ENCODE assay signal across 21 cellular contexts in the genomic region with DNA sequence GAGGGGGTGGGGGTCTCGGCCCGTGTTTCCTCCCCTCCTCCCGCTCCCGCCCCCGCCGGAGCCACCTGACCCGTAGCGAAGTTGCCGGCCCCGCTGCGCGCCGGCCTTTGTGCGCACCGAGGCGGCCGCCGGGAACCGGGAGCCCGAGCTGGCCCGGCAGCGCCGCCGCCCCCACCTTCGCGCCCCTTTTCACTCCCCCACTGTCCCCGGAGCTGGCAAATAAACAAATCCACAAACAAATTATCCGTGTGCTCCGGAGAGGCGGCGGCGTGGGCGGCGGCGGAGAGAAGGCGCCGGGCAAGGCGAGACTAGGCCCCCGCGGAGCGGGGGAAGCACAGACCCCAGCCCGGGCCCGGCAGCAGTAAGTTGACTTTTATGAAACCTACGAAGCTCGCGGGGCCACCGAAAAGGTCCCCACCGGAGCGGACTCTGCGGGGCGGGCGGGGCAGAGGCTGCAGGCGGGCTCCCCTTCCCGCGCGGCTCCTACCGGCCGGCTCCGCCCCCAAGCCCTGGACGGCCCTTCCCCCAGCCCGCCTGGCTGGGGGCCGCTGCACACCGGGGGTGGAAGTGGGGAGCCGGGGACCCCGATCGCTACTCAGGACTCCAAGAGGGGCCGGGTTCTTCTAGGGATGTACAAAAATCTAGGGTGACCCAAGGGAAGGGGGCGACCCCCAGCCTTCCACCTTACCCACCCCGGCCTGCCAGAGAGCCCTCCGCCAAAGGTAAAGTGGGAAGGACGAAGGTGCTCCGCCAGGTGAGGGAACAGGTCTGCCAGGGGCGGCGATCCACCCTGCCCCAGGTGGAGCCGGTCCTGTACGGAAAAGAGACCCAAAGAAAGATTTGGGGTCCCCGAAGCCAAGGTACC. TPM values are rescaled to one million over a fixed set of nuclear protein-coding genes. Genes with fewer than 3 reads are reported as not detected.
DNase-seq lines count a peak whose midpoint lies in the region; TF ChIP-seq lines count a peak whose summit lies in the region.
"Had no signal": no experiment of that assay in that cellular context is flagged by ENCODE, and none has a peak within 500 bp of the region (broad histone marks: within the 10 kb centered on the region; RNA-seq: fewer than 3 reads in every experiment).

No MANE protein-coding gene starts in this region.

- DNase-seq in NCI-H748 (lab: John Stamatoyannopoulos, UW; ENCODE audit: unreplicated experiment) (peak; percentile 52), NCI-H748 treated with DMSO at 0.1 percent for 48 hours (lab: John Stamatoyannopoulos, UW) (no peak), WERI-Rb-1 (peak; percentile 54), iPS DF 6.9 (ENCODE audit: low read depth, low spot score) (no peak), NCI-H446 (lab: John Stamatoyannopoulos, UW) (no peak), NCI-H1436 (lab: John Stamatoyannopoulos, UW) (no peak), GM19240 (ENCODE audit: insufficient read length, low spot score) (no peak)
- DNase-seq: ACHN; activated CD4-positive, alpha-beta T cell treated with anti-CD3 and anti-CD28 coated beads, Interleukin-2, amount 10 ng/mL, durations not matched to agents 24 days and 14 days; activated CD8-positive, alpha-beta memory T cell treated with anti-CD3 and anti-CD28 coated beads, Interleukin-2, amount 50 U/mL, for 4 hours; activated effector memory CD4-positive, alpha-beta T cell treated with anti-CD3 and anti-CD28 coated beads, Interleukin-2, amount 50 U/mL, for 16 hours; CD8-positive, alpha-beta memory T cell; GOT3; KG1; left colon; midbrain; NCI-H1048; NCI-H226; NK-92 treated with Interleukin-12 subunit alpha and Interleukin-12 subunit beta, amount 100 ng/mL, for 24 hours had no signal

- no CpG with 5 or more reads among the region's 77 CpGs for WGBS in iPS DF 6.9 (ENCODE audit: insufficient coverage, insufficient read length)

- TF ChIP-seq CTCF in WERI-Rb-1 (IDR thresholded peaks at IDR 0.05; ENCODE audit: low read depth, low read length) = no peak

- H3K27ac ChIP-seq in WERI-Rb-1 = peak overlapping the region; percentile 89
- no peak overlapping the region for H3K27ac ChIP-seq in iPS DF 6.9 (ENCODE audit: low read length)
- peak overlapping the region; percentile 46 for H3K27ac ChIP-seq in temporal lobe (ENCODE audit: low read depth, low read length)
- H3K27ac ChIP-seq: neutrophil had no signal

- H3K4me3 ChIP-seq in WERI-Rb-1 (ENCODE audit: low read depth, low read length) (peak overlapping the region; percentile 72), iPS DF 6.9 (ENCODE audit: low read length) (peak overlapping the region; percentile 23; the same call in 1 of the 2 replicates)

- H3K4me1 ChIP-seq in iPS DF 6.9 (ENCODE audit: control insufficient read depth, insufficient read depth, low read length) = peaks cover 24% of the 10 kb centered on the region

- H3K27me3 ChIP-seq in WERI-Rb-1 (ENCODE audit: insufficient read depth, low read depth, severe bottlenecking) (no peaks in the 10 kb centered on the region), iPS DF 6.9 (ENCODE audit: control insufficient read depth, insufficient read depth, low read length) (peaks cover 38% of the 10 kb centered on the region)

- H3K9me3 ChIP-seq in WERI-Rb-1 (ENCODE audit: severe bottlenecking) (no peaks in the 10 kb centered on the region), iPS DF 6.9 (ENCODE audit: control insufficient read depth, insufficient read depth, low read length) (no peaks in the 10 kb centered on the region)
- H3K9me3 ChIP-seq: neutrophil had no signal

- peaks cover 9% of the 10 kb centered on the region for H3K36me3 ChIP-seq in WERI-Rb-1
- H3K36me3 ChIP-seq in iPS DF 6.9 (ENCODE audit: control insufficient read depth, insufficient read depth, low read length) = peaks cover 4% of the 10 kb centered on the region; the same call in 1 of the 2 replicates
- H3K36me3 ChIP-seq: neutrophil had no signal

RNA-seq across cellular contexts. Expression of a gene that starts 40.7 kb away (rescaled TPM):
- total RNA-seq in temporal lobe = 17.9 TPM

Comparison
In these comparisons a context has a peak if more than half of its experiments do, and no peak if none do; other contexts are left out.
1. DNase-seq: peak in NCI-H748 (single experiment) and WERI-Rb-1 (single experiment); none in NCI-H748 treated with DMSO at 0.1 percent for 48 hours (single experiment), iPS DF 6.9 (single experiment), NCI-H446 (0 of 2), NCI-H1436 (single experiment) and GM19240 (single experiment).